In genomic region chr6:156396068-156396771, GRCh38 we compare ENCODE assay signal across 9 cellular contexts.
DNase-seq lines count a peak whose midpoint lies in the region; ATAC-seq lines count a peak whose summit lies in the region.
"Had no signal": no experiment of that assay in that cellular context is flagged by ENCODE, and none has a peak within 500 bp of the region (broad histone marks: within the 10 kb centered on the region; RNA-seq: fewer than 3 reads in every experiment).

No MANE protein-coding gene starts in this region.

- H3K36me3 Mint-ChIP-seq in activated T-helper 17 cell treated with anti-CD3 and anti-CD28 coated beads, Interleukin-2, amount 50 U/mL, for 72 hours (ENCODE audit: low read depth) = no peaks in the 10 kb centered on the region

- ATAC-seq in HG03064 (IDR thresholded peaks at IDR 0.05; ENCODE audit: low read depth, unreplicated experiment) = peak; percentile 58
- ATAC-seq in activated T-helper 17 cell treated with anti-CD3 and anti-CD28 coated beads, Interleukin-2, amount 50 U/mL, for 72 hours (replicated peaks) = peak; percentile 59
- ATAC-seq in esophagus mucosa = no peak

- H3K9me3 Mint-ChIP-seq in activated T-helper 17 cell treated with anti-CD3 and anti-CD28 coated beads, Interleukin-2, amount 50 U/mL, for 72 hours = no peaks in the 10 kb centered on the region

- H3K4me3 Mint-ChIP-seq in activated T-helper 17 cell treated with anti-CD3 and anti-CD28 coated beads, Interleukin-2, amount 50 U/mL, for 72 hours = peak overlapping the region; percentile 80

- peak; percentile 12 for DNase-seq in stimulated activated CD4-positive, alpha-beta T cell treated with anti-CD3 and anti-CD28 coated beads, Interleukin-1b, Interleukin-23, amount 100 ng/mL, for 48 hours
- no peak for DNase-seq in stimulated activated CD4-positive, alpha-beta T cell treated with anti-CD3 and anti-CD28 coated beads, Interleukin-4, amount 100 ng/mL, for 4 hours
- DNase-seq in SK-N-DZ (ENCODE audit: low spot score) (no peak), GF-D8 (lab: John Stamatoyannopoulos, UW) (no peak)
- no peak for DNase-seq in stimulated activated CD8-positive, alpha-beta memory T cell treated with anti-CD3 and anti-CD28 coated beads, Interleukin-4, amount 100 ng/mL, for 48 hours
- DNase-seq: NCI-H1092 had no signal

- peaks cover 45% of the 10 kb centered on the region for H3K4me1 Mint-ChIP-seq in activated T-helper 17 cell treated with anti-CD3 and anti-CD28 coated beads, Interleukin-2, amount 50 U/mL, for 72 hours

- peak overlapping the region; percentile 91 for H3K27ac Mint-ChIP-seq in activated T-helper 17 cell treated with anti-CD3 and anti-CD28 coated beads, Interleukin-2, amount 50 U/mL, for 72 hours

- no peaks in the 10 kb centered on the region for H3K27me3 Mint-ChIP-seq in activated T-helper 17 cell treated with anti-CD3 and anti-CD28 coated beads, Interleukin-2, amount 50 U/mL, for 72 hours
